In genomic region chr5:79888643-79889042, GRCh38 we compare ENCODE assay signal across 26 cellular contexts.
DNase-seq lines count a peak whose midpoint lies in the region; ATAC-seq, FAIRE-seq and TF ChIP-seq lines count a peak whose summit lies in the region.
"Had no signal": no experiment of that assay in that cellular context is flagged by ENCODE, and none has a peak within 500 bp of the region (broad histone marks: within the 10 kb centered on the region; RNA-seq: fewer than 3 reads in every experiment).

No MANE protein-coding gene starts in this region.

- H4K20me1 ChIP-seq in HepG2 (ENCODE audit: insufficient read depth, low read length) (no peaks in the 10 kb centered on the region), OCI-LY7 (ENCODE audit: insufficient read depth, low read length) (no peaks in the 10 kb centered on the region), PC-9 (ENCODE audit: insufficient read depth) (no peaks in the 10 kb centered on the region)
- H4K20me1 ChIP-seq in BLaER1 treated with 17β-estradiol and CSF1 and Interleukin-3, amounts not matched to agents 10 nM and 100 nM = no peaks in the 10 kb centered on the region

- H3K4me3 Mint-ChIP-seq in activated naive CD4-positive, alpha-beta T cell treated with anti-CD3 and anti-CD28 coated beads for 36 hours = no peak overlapping the region
- H3K4me3 Mint-ChIP-seq: CD14-positive monocyte; CD4-positive, alpha-beta memory T cell; CD4-positive, CD25-positive, alpha-beta regulatory T cell; CD8-positive, alpha-beta memory T cell had no signal

- no TSS peak for BruUV-seq in HepG2 (replicated peaks; lab: Mats Ljungman, UMichigan)
- BruUV-seq in OCI-LY7 (replicated peaks; lab: Mats Ljungman, UMichigan) = no TSS peak
- no TSS peak for BruUV-seq in PC-9 (replicated peaks; lab: Mats Ljungman, UMichigan)

- DNase-seq in HepG2 (ENCODE audit: low spot score) = no peak
- no peak for DNase-seq in right lobe of liver
- no peak for DNase-seq in OCI-LY7 (ENCODE audit: low spot score)
- DNase-seq in PC-9 = no peak
- no peak for DNase-seq in activated naive CD4-positive, alpha-beta T cell treated with anti-CD3 and anti-CD28 coated beads for 36 hours
- no peak for DNase-seq in RKO (ENCODE audit: low spot score)
- DNase-seq: ACHN; BE2C; C1 segment of cervical spinal cord; CD4-positive, alpha-beta memory T cell; CD4-positive, CD25-positive, alpha-beta regulatory T cell; CD8-positive, alpha-beta memory T cell; COR-L47; DMS 273 treated with DMSO at 0.1 percent for 48 hours; DMS153; DMS53; DMS79; DND-41; EL; GDM1 had no signal

- H3K9me2 ChIP-seq in OCI-LY7 (ENCODE audit: insufficient read depth, low read length) = no peaks in the 10 kb centered on the region
- no peaks in the 10 kb centered on the region for H3K9me2 ChIP-seq in PC-9 (ENCODE audit: insufficient read depth)

- H3K9ac ChIP-seq in HepG2 (ENCODE audit: insufficient read depth, low read depth, low read length) = no peak overlapping the region
- no peak overlapping the region for H3K9ac ChIP-seq in BLaER1 treated with 17β-estradiol and CSF1 and Interleukin-3, amounts not matched to agents 10 nM and 100 nM

- in situ Hi-C loops in HepG2 (cut with HindIII; ENCODE audit: extremely low pct_ligation_motif_present, low pct_unique_long_range_greater_than_20kb) = no loop called here

- no peak for TF ChIP-seq RAD21 in HepG2 (CRISPR knock-in tag; IDR thresholded peaks at IDR 0.05)

- H3K4me1 Mint-ChIP-seq in activated naive CD4-positive, alpha-beta T cell treated with anti-CD3 and anti-CD28 coated beads for 36 hours (ENCODE audit: low read depth) = no peaks in the 10 kb centered on the region
- H3K4me1 Mint-ChIP-seq: CD4-positive, alpha-beta memory T cell; CD4-positive, CD25-positive, alpha-beta regulatory T cell; CD8-positive, alpha-beta memory T cell had no signal

- intact Hi-C loops in HepG2 (cut with micrococcal nuclease; ENCODE audit: unreplicated experiment) (no loop called here), right lobe of liver (cut with DNase I) (no loop called here), OCI-LY7 (cut with micrococcal nuclease; ENCODE audit: unreplicated experiment) (loop anchor here (5.0 kb wide), 2 partner anchors 276 to 294 kb away; partner anchors contain the start of gene TENT2), PC-9 (cut with micrococcal nuclease; ENCODE audit: unreplicated experiment) (no loop called here)
- intact Hi-C loops in activated naive CD4-positive, alpha-beta T cell treated with anti-CD3 and anti-CD28 coated beads for 36 hours (cut with micrococcal nuclease) = no loop called here

- no peaks in the 10 kb centered on the region for H3K36me3 Mint-ChIP-seq in activated naive CD4-positive, alpha-beta T cell treated with anti-CD3 and anti-CD28 coated beads for 36 hours (ENCODE audit: low read depth)
- H3K36me3 Mint-ChIP-seq: CD14-positive monocyte; CD4-positive, CD25-positive, alpha-beta regulatory T cell; CD8-positive, alpha-beta memory T cell had no signal

- H3K27ac ChIP-seq in HepG2 (ENCODE audit: extremely low read length, insufficient read depth, low read length) (no peak overlapping the region), right lobe of liver (no peak overlapping the region), OCI-LY7 (ENCODE audit: low read depth, low read length, poor library complexity, severe bottlenecking) (peak overlapping the region; percentile 95), PC-9 (no peak overlapping the region)
- H3K27ac ChIP-seq in BLaER1 treated with 17β-estradiol and CSF1 and Interleukin-3, amounts not matched to agents 10 nM and 100 nM = peak overlapping the region in 7 of 11 experiments; percentile 9 to 90 (median 77); a peak in 9 of 22 replicates
- H3K27ac ChIP-seq: 22Rv1 had no signal

- WGBS in HepG2 (ENCODE audit: low lambda C conversion rate) = 31% methylated on average over 2 of the region's 2 CpGs
- whole genome bisulfite sequencing in right lobe of liver (ENCODE audit: insufficient coverage, low coverage, low lambda C conversion rate, missing lambda C conversion rate) = 83% methylated on average over 1 of the region's 2 CpGs

- no peak for TF ChIP-seq POLR2A in HepG2 (IDR thresholded peaks at IDR 0.05; ENCODE audit: insufficient read depth in 1 of 2, low read depth in 2 of 2, low read length in 2 of 2)
- TF ChIP-seq POLR2A in right lobe of liver (IDR thresholded peaks at IDR 0.05) = no peak

- TF ChIP-seq CTCF in HepG2 (CRISPR knock-in tag; IDR thresholded peaks at IDR 0.05) (no peak), right lobe of liver (IDR thresholded peaks at IDR 0.05) (no peak), OCI-LY7 (conservative IDR thresholded peaks at IDR 0.05; ENCODE audit: low read length) (no peak), PC-9 (conservative IDR thresholded peaks at IDR 0.05) (no peak)

- no peaks in the 10 kb centered on the region for H3F3A ChIP-seq in PC-9 (ENCODE audit: insufficient read depth, low read depth)

- no peak overlapping the region for H3K27ac Mint-ChIP-seq in activated naive CD4-positive, alpha-beta T cell treated with anti-CD3 and anti-CD28 coated beads for 36 hours
- H3K27ac Mint-ChIP-seq: CD14-positive monocyte; CD4-positive, alpha-beta memory T cell; CD4-positive, CD25-positive, alpha-beta regulatory T cell; CD8-positive, alpha-beta memory T cell had no signal

- H3K79me2 ChIP-seq in HepG2 (ENCODE audit: insufficient read depth, low read length) (no peaks in the 10 kb centered on the region), OCI-LY7 (ENCODE audit: insufficient read depth, low read depth, low read length) (no peaks in the 10 kb centered on the region), PC-9 (ENCODE audit: low read depth) (no peaks in the 10 kb centered on the region)

- H3K36me3 ChIP-seq in HepG2 (replicated peaks in 1 of 2; ENCODE audit: control insufficient read depth in 1 of 2, insufficient read depth in 2 of 2, low read length in 2 of 2) (no peaks in the 10 kb centered on the region), right lobe of liver (no peaks in the 10 kb centered on the region), OCI-LY7 (ENCODE audit: insufficient read depth, low read length) (peaks cover 25% of the 10 kb centered on the region), PC-9 (ENCODE audit: low read depth) (no peaks in the 10 kb centered on the region)
- H3K36me3 ChIP-seq in BLaER1 treated with 17β-estradiol and CSF1 and Interleukin-3, amounts not matched to agents 10 nM and 100 nM = peaks cover 0 to 21% (median 0%) of the 10 kb centered on the region in 11 experiments; a peak in 4 of 22 replicates
- H3K36me3 ChIP-seq: BE2C had no signal

- CTCF ChIA-PET in HepG2 (lab: Yijun Ruan, JAX; ENCODE audit: low intra/inter-chr PET ratio, low total read pairs) = no interaction called here
- CTCF ChIA-PET in OCI-LY7 (lab: Charles Lee; ENCODE audit: unreplicated experiment) = no interaction called here
- CTCF ChIA-PET in PC-9 (lab: Charles Lee) = no interaction called here
- CTCF ChIA-PET in activated naive CD4-positive, alpha-beta T cell treated with anti-CD3 and anti-CD28 coated beads for 36 hours (lab: Charles Lee) = interaction anchor here (0.8 to 1.4 kb wide), 2 partner anchors 10 to 181 kb away, joined by 3 to 4 read pairs; no protein-coding TSS in a partner anchor

- peaks cover 2% of the 10 kb centered on the region for H3K27me3 Mint-ChIP-seq in activated naive CD4-positive, alpha-beta T cell treated with anti-CD3 and anti-CD28 coated beads for 36 hours (ENCODE audit: low read depth)

- peaks cover 2 to 9% of the 10 kb centered on the region in 2 experiments; a peak in 1 of 5 replicates for H3K27me3 ChIP-seq in HepG2 (ENCODE audit: control insufficient read depth in 1 of 2, insufficient read depth in 2 of 2, low read length in 2 of 2)
- no peaks in the 10 kb centered on the region for H3K27me3 ChIP-seq in right lobe of liver
- no peaks in the 10 kb centered on the region for H3K27me3 ChIP-seq in BLaER1 treated with 17β-estradiol and CSF1 and Interleukin-3, amounts not matched to agents 10 nM and 100 nM
- H3K27me3 ChIP-seq in PC-9 (ENCODE audit: insufficient read depth, low read depth) = 0 out of 2 replicates have a peak, but pooled peaks cover 7% of the 10 kb centered on the region

- H2AFZ ChIP-seq in HepG2 (ENCODE audit: low read length) (no peak overlapping the region), OCI-LY7 (ENCODE audit: low read length) (no peak overlapping the region), PC-9 (no peak overlapping the region)

- no peak for ATAC-seq in HepG2
- no peak for ATAC-seq in right lobe of liver
- ATAC-seq: GM12878 had no signal

- no peaks in the 10 kb centered on the region for H3K9me3 Mint-ChIP-seq in activated naive CD4-positive, alpha-beta T cell treated with anti-CD3 and anti-CD28 coated beads for 36 hours

- no peaks in the 10 kb centered on the region for H3K9me3 ChIP-seq in HepG2 (ENCODE audit: low read length)
- H3K9me3 ChIP-seq in right lobe of liver = no peaks in the 10 kb centered on the region
- peaks cover 39 to 78% (median 63%) of the 10 kb centered on the region in 11 experiments for H3K9me3 ChIP-seq in BLaER1 treated with 17β-estradiol and CSF1 and Interleukin-3, amounts not matched to agents 10 nM and 100 nM (replicated peaks in 1 of 11)
- peaks cover 34% of the 10 kb centered on the region for H3K9me3 ChIP-seq in OCI-LY7 (ENCODE audit: low read length)
- H3K9me3 ChIP-seq in PC-9 (ENCODE audit: insufficient read depth, low read depth) = 0 out of 2 replicates have a peak, but pooled peaks cover 6% of the 10 kb centered on the region
- H3K9me3 ChIP-seq: BE2C had no signal

- H3K4me1 ChIP-seq in HepG2 (ENCODE audit: insufficient read depth, low read length) (peaks cover 9% of the 10 kb centered on the region), right lobe of liver (no peaks in the 10 kb centered on the region), OCI-LY7 (ENCODE audit: insufficient read depth, low read length, poor library complexity, severe bottlenecking) (peaks cover 68% of the 10 kb centered on the region), PC-9 (replicated peaks; ENCODE audit: insufficient read depth) (no peaks in the 10 kb centered on the region)
- H3K4me1 ChIP-seq in BLaER1 treated with 17β-estradiol and CSF1 and Interleukin-3, amounts not matched to agents 10 nM and 100 nM = peaks cover 15 to 82% (median 70%) of the 10 kb centered on the region in 10 experiments; a peak in 18 of 20 replicates
- H3K4me1 ChIP-seq: BE2C had no signal

- H3K4me3 ChIP-seq in HepG2 (replicated peaks in 1 of 3; ENCODE audit: insufficient read depth in 1 of 3, low read depth in 2 of 3, low read length in 3 of 3) = no peak overlapping the region
- no peak overlapping the region for H3K4me3 ChIP-seq in right lobe of liver
- H3K4me3 ChIP-seq in BLaER1 treated with 17β-estradiol and CSF1 and Interleukin-3, amounts not matched to agents 10 nM and 100 nM = peak overlapping the region in 8 of 10 experiments; percentile 8 to 41 (median 18); a peak in 8 of 20 replicates
- H3K4me3 ChIP-seq in OCI-LY7 (ENCODE audit: low read depth, low read length, poor library complexity, severe bottlenecking) = no peak overlapping the region
- H3K4me3 ChIP-seq in PC-9 = no peak overlapping the region
- H3K4me3 ChIP-seq: GM12878 had no signal

- no peak for FAIRE-seq in HepG2 (lab: Jason Lieb, UNC)
- FAIRE-seq: GM12878, GM12892, GM18507 had no signal

- no peak overlapping the region for H3K4me2 ChIP-seq in HepG2 (ENCODE audit: low read depth, low read length)
- peak overlapping the region in 4 of 11 experiments; percentile 12 to 84 (median 64); a peak in 4 of 22 replicates for H3K4me2 ChIP-seq in BLaER1 treated with 17β-estradiol and CSF1 and Interleukin-3, amounts not matched to agents 10 nM and 100 nM
- H3K4me2 ChIP-seq in OCI-LY7 (ENCODE audit: low read length) = no peak overlapping the region
- H3K4me2 ChIP-seq in PC-9 = no peak overlapping the region

- TF ChIP-seq EP300 in HepG2 (IDR thresholded peaks at IDR 0.05; ENCODE audit: low read depth in 2 of 2, low read length in 2 of 2) = no peak
- TF ChIP-seq EP300 in HepG2 (CRISPR knock-in tag; IDR thresholded peaks at IDR 0.05; ENCODE audit: borderline replicate concordance) = no peak

- POLR2A ChIA-PET in HepG2 (lab: Yijun Ruan, JAX) (no interaction called here), OCI-LY7 (lab: Charles Lee) (interaction anchor here (0.8 kb wide), 1 partner anchor 569 kb away, joined by 5 read pairs; no protein-coding TSS in a partner anchor), PC-9 (lab: Charles Lee; ENCODE audit: unreplicated experiment) (no interaction called here)

Comparison
In these comparisons a context has a peak if more than half of its experiments do, and no peak if none do; other contexts are left out.
1. H3K27ac ChIP-seq: peak in BLaER1 treated with 17β-estradiol and CSF1 and Interleukin-3, amounts not matched to agents 10 nM and 100 nM (7 of 11) and OCI-LY7 (single experiment); none in HepG2 (single experiment), right lobe of liver (0 of 3) and PC-9 (single experiment).
2. H3K4me3 ChIP-seq: peak in BLaER1 treated with 17β-estradiol and CSF1 and Interleukin-3, amounts not matched to agents 10 nM and 100 nM (8 of 10); none in HepG2 (0 of 3), right lobe of liver (0 of 3), OCI-LY7 (single experiment) and PC-9 (single experiment).